In the genomic region with DNA sequence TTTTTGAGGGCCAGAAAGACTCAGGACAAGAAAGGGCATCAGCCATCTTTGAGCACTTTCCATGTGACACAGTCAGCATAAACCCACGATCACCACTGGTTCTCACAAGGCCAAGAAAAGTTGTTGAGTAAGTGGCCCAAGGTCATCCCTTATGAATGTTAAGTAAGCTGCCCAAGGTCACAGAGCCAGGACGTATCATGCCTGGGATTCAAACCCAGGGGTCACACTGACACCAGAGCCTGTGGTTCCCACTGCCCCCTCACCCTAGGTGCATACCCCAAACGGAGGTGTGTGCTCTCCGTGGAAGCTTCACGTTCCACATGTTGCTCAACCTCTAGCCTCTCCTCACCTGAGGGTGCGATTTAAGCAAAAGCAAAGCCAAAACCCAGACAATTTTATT, we compare ENCODE assay signal across 18 cellular contexts. TPM values are rescaled to one million over a fixed set of nuclear protein-coding genes. Genes with fewer than 3 reads are reported as not detected.
DNase-seq lines count a peak whose midpoint lies in the region; ATAC-seq, FAIRE-seq and TF ChIP-seq lines count a peak whose summit lies in the region.
"Had no signal": no experiment of that assay in that cellular context is flagged by ENCODE, and none has a peak within 500 bp of the region (broad histone marks: within the 10 kb centered on the region; RNA-seq: fewer than 3 reads in every experiment).

No MANE protein-coding gene starts in this region.

- H3K4me3 ChIP-seq in HepG2 (replicated peaks in 1 of 3; ENCODE audit: insufficient read depth in 1 of 3, low read depth in 2 of 3, low read length in 3 of 3) (no peak overlapping the region), right lobe of liver (no peak overlapping the region), IMR-90 (ENCODE audit: insufficient read depth, low read depth, low read length) (no peak overlapping the region), endodermal cell (ENCODE audit: low read length) (no peak overlapping the region)
- H3K4me3 ChIP-seq in CD8-positive, alpha-beta T cell (ENCODE audit: low read depth, low read length), result no peak overlapping the region
- H3K4me3 ChIP-seq: GM23248 had no signal

- BruUV-seq in HepG2 (replicated peaks; lab: Mats Ljungman, UMichigan), result no TSS peak
- BruUV-seq in IMR-90 (replicated peaks; lab: Mats Ljungman, UMichigan), result no TSS peak

- H2BK5ac ChIP-seq in IMR-90 (ENCODE audit: low read depth, low read length, poor library complexity, severe bottlenecking), result no peak overlapping the region

- H3K14ac ChIP-seq in IMR-90 (replicated peaks; ENCODE audit: low read depth, low read length), result peak overlapping the region; percentile 19; the same call in 1 of the 2 replicates

- H2AK9ac ChIP-seq in IMR-90 (replicated peaks; ENCODE audit: low read depth, low read length, poor library complexity), result peak overlapping the region; percentile 35

- POLR2A ChIA-PET in HepG2 (lab: Yijun Ruan, JAX) (no interaction called here), IMR-90 (lab: Charles Lee; ENCODE audit: unreplicated experiment) (interaction anchor here (0.6 kb wide), 1 partner anchor 78 kb away, joined by 3 read pairs; no protein-coding TSS in a partner anchor)
- POLR2A ChIA-PET in CD8-positive, alpha-beta T cell (lab: Charles Lee), result no interaction called here

- peaks cover 2% of the 10 kb centered on the region for H3K27me3 Mint-ChIP-seq in endodermal cell (ENCODE audit: insufficient read depth)
- H3K27me3 Mint-ChIP-seq in CD8-positive, alpha-beta T cell (ENCODE audit: low read depth), result peaks cover 21% of the 10 kb centered on the region
- H3K27me3 Mint-ChIP-seq: IgD-negative memory B cell had no signal

- no peak overlapping the region for H3K18ac ChIP-seq in IMR-90 (ENCODE audit: low read depth, low read length)

- H3K9me1 ChIP-seq in IMR-90 (ENCODE audit: insufficient read depth, low read length), result peaks cover 24% of the 10 kb centered on the region

- TF ChIP-seq CTCF in HepG2 (CRISPR knock-in tag; IDR thresholded peaks at IDR 0.05) (no peak), right lobe of liver (IDR thresholded peaks at IDR 0.05) (no peak), IMR-90 (conservative IDR thresholded peaks at IDR 0.05; ENCODE audit: low read depth, low read length) (no peak), endodermal cell (conservative IDR thresholded peaks at IDR 0.05) (no peak)
- no peak for TF ChIP-seq CTCF in CD8-positive, alpha-beta T cell (IDR thresholded peaks at IDR 0.05)

- H3K4me1 Mint-ChIP-seq in endodermal cell, result peaks cover 5% of the 10 kb centered on the region
- peaks cover 8% of the 10 kb centered on the region for H3K4me1 Mint-ChIP-seq in CD8-positive, alpha-beta T cell (ENCODE audit: low read depth)

- no peak for FAIRE-seq in HepG2 (lab: Jason Lieb, UNC)

- no peak for TF ChIP-seq EP300 in HepG2 (IDR thresholded peaks at IDR 0.05; ENCODE audit: low read depth in 2 of 2, low read length in 2 of 2)
- TF ChIP-seq EP300 in HepG2 (CRISPR knock-in tag; IDR thresholded peaks at IDR 0.05; ENCODE audit: borderline replicate concordance), result no peak

- peak overlapping the region; percentile 45; the same call in 1 of the 2 replicates for H4K91ac ChIP-seq in IMR-90 (ENCODE audit: insufficient read depth, low read depth, low read length)

- H3K4me1 ChIP-seq in HepG2 (ENCODE audit: insufficient read depth, low read length) (peaks cover 48% of the 10 kb centered on the region), right lobe of liver (peaks cover 0 to 6% (median 1%) of the 10 kb centered on the region in 4 donors), IMR-90 (ENCODE audit: control insufficient read depth, insufficient read depth, low read length) (peaks cover 13% of the 10 kb centered on the region), endodermal cell (ENCODE audit: control insufficient read depth, insufficient read depth, low read length) (peaks cover 2% of the 10 kb centered on the region)
- H3K4me1 ChIP-seq in CD8-positive, alpha-beta T cell (ENCODE audit: insufficient read depth, low read length), result peaks cover 6% of the 10 kb centered on the region
- H3K4me1 ChIP-seq: BE2C had no signal

- H3K56ac ChIP-seq in IMR-90 (ENCODE audit: extremely low read depth, insufficient read depth, low read length), result no peak overlapping the region

- WGBS in HepG2 (ENCODE audit: low lambda C conversion rate), result 10% methylated on average over 4 of the region's 6 CpGs
- 86% methylated on average over 5 of the region's 6 CpGs for WGBS in right lobe of liver (ENCODE audit: insufficient coverage, low coverage, low lambda C conversion rate, missing lambda C conversion rate)
- 80% methylated on average over 1 of the region's 6 CpGs; no CpG with 5 or more reads in 1 of the 2 experiments for WGBS in IMR-90 (ENCODE audit: extremely low coverage in 2 of 2, insufficient read length in 1 of 2), 2 experiments
- 87 to 100% methylated on average over 3 to 6 of the region's 6 CpGs for WGBS in endodermal cell (ENCODE audit: insufficient coverage in 1 of 2, insufficient read length in 1 of 2), 2 experiments

- H3K4me2 ChIP-seq in HepG2 (ENCODE audit: low read depth, low read length), result peak overlapping the region; percentile 13; the same call in 1 of the 2 replicates
- H3K4me2 ChIP-seq in IMR-90 (ENCODE audit: low read depth, low read length), result no peak overlapping the region

- no peak overlapping the region for H4K5ac ChIP-seq in IMR-90 (ENCODE audit: low read depth, low read length)

- H3K4me3 Mint-ChIP-seq in endodermal cell, result no peak overlapping the region
- no peak overlapping the region for H3K4me3 Mint-ChIP-seq in CD8-positive, alpha-beta T cell

- CTCF ChIA-PET in HepG2 (lab: Yijun Ruan, JAX; ENCODE audit: low intra/inter-chr PET ratio, low total read pairs), result no interaction called here
- CTCF ChIA-PET in IMR-90 (lab: Yijun Ruan, JAX), result no interaction called here
- CTCF ChIA-PET in CD8-positive, alpha-beta T cell (lab: Charles Lee), result no interaction called here

- TF ChIP-seq POLR2A in HepG2 (IDR thresholded peaks at IDR 0.05; ENCODE audit: insufficient read depth in 1 of 2, low read depth in 2 of 2, low read length in 2 of 2) (no peak), right lobe of liver (IDR thresholded peaks at IDR 0.05) (no peak), IMR-90 (IDR thresholded peaks at IDR 0.05; ENCODE audit: low read depth, low read length) (no peak)

- H4K8ac ChIP-seq in IMR-90 (ENCODE audit: low read depth in 2 of 2, low read length in 2 of 2), result peak overlapping the region in 1 of 2 experiments; percentile 25; a peak in 2 of 4 replicates

- peaks cover 2% of the 10 kb centered on the region; the same call in 1 of the 2 replicates for H4K20me1 ChIP-seq in HepG2 (ENCODE audit: insufficient read depth, low read length)
- peaks cover 9% of the 10 kb centered on the region for H4K20me1 ChIP-seq in IMR-90 (ENCODE audit: insufficient read depth, low read length)

- H2AFZ ChIP-seq in HepG2 (ENCODE audit: low read length) (no peak overlapping the region), IMR-90 (replicated peaks; ENCODE audit: low read length, poor library complexity) (peak overlapping the region; percentile 8)
- H2AFZ ChIP-seq: GM23248 had no signal

- peaks cover 2 to 24% of the 10 kb centered on the region in 2 experiments; a peak in 3 of 4 replicates for H3K79me1 ChIP-seq in IMR-90 (ENCODE audit: low read depth in 1 of 2, low read length in 2 of 2)

- H3K9ac ChIP-seq in HepG2 (ENCODE audit: insufficient read depth, low read depth, low read length) (no peak overlapping the region), IMR-90 (ENCODE audit: low read depth, low read length) (no peak overlapping the region), endodermal cell (ENCODE audit: extremely low read depth, low read length, poor library complexity, severe bottlenecking) (no peak overlapping the region)
- H3K9ac ChIP-seq: GM23248 had no signal

- H3K27ac ChIP-seq in HepG2 (ENCODE audit: extremely low read length, insufficient read depth, low read length) (no peak overlapping the region), right lobe of liver (no peak overlapping the region), IMR-90 (ENCODE audit: insufficient read depth, low read length) (no peak overlapping the region), endodermal cell (ENCODE audit: low read depth, low read length) (no peak overlapping the region)
- H3K27ac ChIP-seq in CD8-positive, alpha-beta T cell (ENCODE audit: low read depth, low read length), result no peak overlapping the region
- H3K27ac ChIP-seq: GM23248 had no signal

- peaks cover 12% of the 10 kb centered on the region for H3K79me2 ChIP-seq in HepG2 (ENCODE audit: insufficient read depth, low read length)

- H2AK5ac ChIP-seq in IMR-90 (ENCODE audit: low read depth, low read length), result peak overlapping the region; percentile 81

- no peaks in the 10 kb centered on the region for H3K9me3 ChIP-seq in HepG2 (ENCODE audit: low read length)
- H3K9me3 ChIP-seq in right lobe of liver, result no peaks in the 10 kb centered on the region
- no peaks in the 10 kb centered on the region for H3K9me3 ChIP-seq in IMR-90 (ENCODE audit: control insufficient read depth, insufficient read depth, low read length)
- no peaks in the 10 kb centered on the region for H3K9me3 ChIP-seq in endodermal cell (ENCODE audit: control insufficient read depth, low read length)
- no peaks in the 10 kb centered on the region for H3K9me3 ChIP-seq in CD8-positive, alpha-beta T cell (ENCODE audit: low read length)
- H3K9me3 ChIP-seq: BE2C had no signal

- TF ChIP-seq RAD21 in HepG2 (CRISPR knock-in tag; IDR thresholded peaks at IDR 0.05) (no peak), IMR-90 (IDR thresholded peaks at IDR 0.05; ENCODE audit: low read length) (no peak)

- peak overlapping the region; percentile 63; the same call in 1 of the 3 replicates for H2BK15ac ChIP-seq in IMR-90 (ENCODE audit: low read depth, low read length)

- peak overlapping the region; percentile 25 for H2BK120ac ChIP-seq in IMR-90 (ENCODE audit: low read depth, low read length)

- no peak overlapping the region for H3K27ac Mint-ChIP-seq in endodermal cell
- no peak overlapping the region for H3K27ac Mint-ChIP-seq in CD8-positive, alpha-beta T cell
- H3K27ac Mint-ChIP-seq: CD4-positive, CD25-positive, alpha-beta regulatory T cell; IgD-negative memory B cell had no signal

- DNase-seq in HepG2 (ENCODE audit: low spot score), result no peak
- DNase-seq in right lobe of liver, result no peak
- DNase-seq in IMR-90, result no peak
- peak; percentile 38 for DNase-seq in endodermal cell
- no peak for DNase-seq in CD8-positive, alpha-beta T cell
- DNase-seq: BE2C; C1 segment of cervical spinal cord; CD4-positive, CD25-positive, alpha-beta regulatory T cell; DMS153; DMS79; GF-D8; GM23248; H7; Karpas-422; KBM-7 had no signal

- ATAC-seq in HepG2 (no peak), right lobe of liver (no peak), IMR-90 (ENCODE audit: low read depth) (no peak), GM19328 (IDR thresholded peaks at IDR 0.05; ENCODE audit: unreplicated experiment) (no peak), GM19452 (IDR thresholded peaks at IDR 0.05; ENCODE audit: unreplicated experiment) (no peak)
- ATAC-seq in CD8-positive, alpha-beta T cell, result no peak

- no peaks in the 10 kb centered on the region for H3K9me3 Mint-ChIP-seq in endodermal cell
- H3K9me3 Mint-ChIP-seq in CD8-positive, alpha-beta T cell, result no peaks in the 10 kb centered on the region
- H3K9me3 Mint-ChIP-seq: IgD-negative memory B cell had no signal

- dilution Hi-C loops in IMR-90 (cut with HindIII; ENCODE audit: low sequenced_read_pairs, unreplicated experiment), result no loop called here

- H3K23ac ChIP-seq in IMR-90 (ENCODE audit: low read depth, low read length), result peak overlapping the region; percentile 51; the same call in 1 of the 2 replicates

- peak overlapping the region; percentile 63 for H2BK20ac ChIP-seq in IMR-90 (ENCODE audit: low read depth, low read length)

- in situ Hi-C loops in HepG2 (cut with HindIII; ENCODE audit: extremely low pct_ligation_motif_present, low pct_unique_long_range_greater_than_20kb) (loop anchor here (5.0 kb wide), 1 partner anchor 44 kb away; no protein-coding TSS in a partner anchor), IMR-90 (cut with MboI; ENCODE audit: low sequenced_read_pairs) (loop anchor here (25.0 kb wide), 1 partner anchor 401 kb away; no protein-coding TSS in a partner anchor)

- intact Hi-C loops in HepG2 (cut with micrococcal nuclease; ENCODE audit: unreplicated experiment) (no loop called here), right lobe of liver (cut with DNase I) (loop anchor here in 1 of 2 donors (10.0 kb wide), 1 partner anchor 62 kb away; no protein-coding TSS in a partner anchor), IMR-90 (cut with micrococcal nuclease) (no loop called here)
- intact Hi-C loops in CD8-positive, alpha-beta T cell (cut with DNase I, micrococcal nuclease), result loop anchor here in 1 of 2 experiments (5.0 kb wide), 1 partner anchor 1751 kb away; a partner anchor contains a TSS

- peak overlapping the region; percentile 94; the same call in 1 of the 2 replicates for H3K4ac ChIP-seq in IMR-90 (ENCODE audit: low read depth, low read length)

- H3K36me3 ChIP-seq in HepG2 (replicated peaks in 1 of 2; ENCODE audit: control insufficient read depth in 1 of 2, insufficient read depth in 2 of 2, low read length in 2 of 2) (no peaks in the 10 kb centered on the region), right lobe of liver (no peaks in the 10 kb centered on the region), IMR-90 (ENCODE audit: control insufficient read depth, insufficient read depth, low read length) (no peaks in the 10 kb centered on the region), endodermal cell (ENCODE audit: control insufficient read depth, insufficient read depth, low read length) (no peaks in the 10 kb centered on the region)
- H3K36me3 ChIP-seq in CD8-positive, alpha-beta T cell (ENCODE audit: insufficient read depth, low read length), result no peaks in the 10 kb centered on the region
- H3K36me3 ChIP-seq: BE2C had no signal

- peaks cover 0 to 4% of the 10 kb centered on the region in 2 experiments; a peak in 1 of 5 replicates for H3K27me3 ChIP-seq in HepG2 (ENCODE audit: control insufficient read depth in 1 of 2, insufficient read depth in 2 of 2, low read length in 2 of 2)
- no peaks in the 10 kb centered on the region for H3K27me3 ChIP-seq in right lobe of liver
- no peaks in the 10 kb centered on the region for H3K27me3 ChIP-seq in IMR-90 (ENCODE audit: control insufficient read depth, insufficient read depth, low read length)
- no peaks in the 10 kb centered on the region for H3K27me3 ChIP-seq in endodermal cell (ENCODE audit: control insufficient read depth, insufficient read depth, low read length, poor library complexity, severe bottlenecking)
- no peaks in the 10 kb centered on the region for H3K27me3 ChIP-seq in CD8-positive, alpha-beta T cell (ENCODE audit: insufficient read depth, low read length)
- H3K27me3 ChIP-seq: BE2C had no signal

- no peaks in the 10 kb centered on the region for H3K36me3 Mint-ChIP-seq in endodermal cell (ENCODE audit: low read depth)
- H3K36me3 Mint-ChIP-seq in CD8-positive, alpha-beta T cell, result no peaks in the 10 kb centered on the region
- H3K36me3 Mint-ChIP-seq: CD4-positive, CD25-positive, alpha-beta regulatory T cell had no signal

RNA-seq across cellular contexts. Expression of a gene that starts 2.3 kb away (rescaled TPM):
- total RNA-seq in HepG2 (2016; rRNA removed; fragmentation: Illumina TruSeq; extraction: Trizol) (13.1 and 18.2 TPM in 2 replicates), right lobe of liver (10 to 100 TPM; 29.0 to 60.6 (median 43.1) TPM), IMR-90 (2012; rRNA removed) (25.1 and 27.5 TPM in 2 replicates), endodermal cell (10 to 100 TPM; 33.8 to 41.6 TPM)
- 4.1 and 4.9 TPM in 2 replicates for total RNA-seq in HepG2 (2016; cell fraction: cytosol; rRNA removed; fragmentation: Illumina TruSeq; extraction: Trizol; ENCODE audit: low read depth)
- 10.5 and 19.8 TPM in 2 replicates for total RNA-seq in HepG2 (2016; cell fraction: insoluble cytoplasmic fraction; rRNA removed; fragmentation: Illumina TruSeq; extraction: Trizol)
- total RNA-seq in HepG2 (2016; cell fraction: membrane; rRNA removed; fragmentation: Illumina TruSeq; extraction: Trizol), result 7.0 and 7.8 TPM in 2 replicates
- total RNA-seq in HepG2 (2016; cell fraction: nucleus; rRNA removed; fragmentation: Illumina TruSeq; extraction: Trizol), result 22.7 and 28.6 TPM in 2 replicates
- polyA plus RNA-seq in HepG2 (2011; rRNA removed) (22.1 and 28.0 TPM in 2 replicates), IMR-90 (2012; rRNA removed) (57.0 and 58.4 TPM in 2 replicates)
- polyA plus RNA-seq in HepG2 (2011; cell fraction: cytosol; rRNA removed), result 5.6 and 9.5 TPM in 2 replicates
- polyA plus RNA-seq in HepG2 (2011; cell fraction: nucleus; rRNA removed), result 92.5 and 147 TPM in 2 replicates
- polyA plus RNA-seq in HepG2 (2012), result 14.2 and 17.3 TPM in 2 replicates
- 2.1 and 2.2 TPM in 2 replicates for polyA plus RNA-seq in HepG2 (2016; cell fraction: cytosol; fragmentation: Illumina TruSeq; extraction: Trizol; ENCODE audit: low read depth)
- 12.5 and 14.6 TPM in 2 replicates for polyA plus RNA-seq in HepG2 (2016; cell fraction: insoluble cytoplasmic fraction; fragmentation: Illumina TruSeq; extraction: Trizol; ENCODE audit: low read depth)
- polyA plus RNA-seq in HepG2 (2016; cell fraction: membrane; fragmentation: Illumina TruSeq; extraction: Trizol; ENCODE audit: low read depth), result 6.0 and 6.2 TPM in 2 replicates
- 62.2 and 63.8 TPM in 2 replicates for polyA plus RNA-seq in HepG2 (2016; cell fraction: nucleus; fragmentation: Illumina TruSeq; extraction: Trizol; ENCODE audit: insufficient read depth, low read depth)
- polyA minus RNA-seq in HepG2 (2011; rRNA and poly(A)+ RNA removed; ENCODE audit: low replicate concordance), result 14.1 and 41.2 TPM in 2 replicates
- 7.6 and 10.5 TPM in 2 replicates for polyA minus RNA-seq in HepG2 (2011; cell fraction: cytosol; rRNA and poly(A)+ RNA removed)
- 27.8 and 33.2 TPM in 2 replicates for polyA minus RNA-seq in HepG2 (2011; cell fraction: nucleus; rRNA and poly(A)+ RNA removed)
- polyA plus RNA-seq in IMR-90 (2012; cell fraction: cytosol; rRNA removed), result 28.8 and 51.0 TPM in 2 replicates
- polyA plus RNA-seq in IMR-90 (2012; cell fraction: nucleus; rRNA removed; ENCODE audit: low replicate concordance), result 139 and 218 TPM in 2 replicates
- 35.4 TPM for polyA plus RNA-seq in endodermal cell (2013, experiment 1 of 2)
- 34.4 TPM for polyA plus RNA-seq in endodermal cell (2013, experiment 2 of 2)
- total RNA-seq in CD8-positive, alpha-beta T cell, result 1 to 10 TPM; 2.0 to 3.0 TPM
- polyA plus RNA-seq: IgD-negative memory B cell had no signal
